ENCODE assay signal across 9 cellular contexts in the genomic region with DNA sequence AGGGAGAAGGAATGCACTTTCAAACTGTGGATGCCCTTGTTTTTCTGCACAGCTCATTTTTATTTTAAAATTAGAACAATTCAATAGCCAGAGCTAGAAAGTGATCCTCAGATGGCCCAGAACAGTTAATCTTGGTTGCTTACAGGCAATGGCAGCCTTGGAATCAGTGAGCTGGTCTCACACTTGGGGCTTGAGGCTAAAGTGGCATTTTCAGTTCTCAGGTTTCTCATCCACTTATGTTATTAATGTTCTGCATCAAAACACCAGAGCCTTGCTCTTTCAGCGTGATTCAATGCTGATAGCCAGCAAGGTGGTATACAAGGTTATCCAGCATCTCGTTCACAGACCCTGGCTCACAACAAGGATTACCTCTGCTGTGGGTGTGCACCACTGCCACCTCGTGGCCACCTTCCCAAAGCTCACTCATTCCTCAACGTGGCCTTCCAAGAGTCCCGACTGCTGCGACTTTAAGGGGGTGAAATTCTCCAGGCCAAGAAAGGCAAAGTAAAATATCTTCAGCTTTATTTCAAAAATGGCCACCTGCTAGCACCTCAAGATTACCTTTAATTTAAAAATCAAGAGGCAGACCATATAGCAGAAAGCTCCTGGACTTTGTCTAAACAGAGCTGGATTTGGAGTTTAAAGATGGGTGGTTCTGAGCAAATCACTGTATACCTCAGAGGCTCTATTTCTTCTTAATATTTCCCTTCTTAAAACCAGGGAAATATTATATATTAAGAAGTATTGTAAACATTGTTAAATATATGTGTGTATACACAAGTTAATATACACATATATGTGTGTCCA. TPM values are rescaled to one million over a fixed set of nuclear protein-coding genes. Genes with fewer than 3 reads are reported as not detected.
DNase-seq lines count a peak whose midpoint lies in the region; ATAC-seq and TF ChIP-seq lines count a peak whose summit lies in the region.
"Had no signal": no experiment of that assay in that cellular context is flagged by ENCODE, and none has a peak within 500 bp of the region (broad histone marks: within the 10 kb centered on the region; RNA-seq: fewer than 3 reads in every experiment).

No MANE protein-coding gene starts in this region.

- intact Hi-C loops in uterus (cut with DNase I; ENCODE audit: low total_unique reads), result no loop called here

- TF ChIP-seq POLR2A in uterus (IDR thresholded peaks at IDR 0.05), result no peak

- no peaks in the 10 kb centered on the region for H3K36me3 ChIP-seq in uterus

- no peaks in the 10 kb centered on the region for H3K4me1 ChIP-seq in uterus

- no peak overlapping the region for H3K4me3 ChIP-seq in uterus

- TF ChIP-seq CTCF in uterus (IDR thresholded peaks at IDR 0.05), result peak; percentile 33 to 46 (median 40)

- H3K9me3 ChIP-seq in uterus, result no peaks in the 10 kb centered on the region

- peak; percentile 61 for ATAC-seq in GM18520 (IDR thresholded peaks at IDR 0.05; ENCODE audit: unreplicated experiment)
- peak; percentile 97 for ATAC-seq in HG02970 (IDR thresholded peaks at IDR 0.05; ENCODE audit: low FRiP score, unreplicated experiment)

- no peak overlapping the region for H3K27ac ChIP-seq in uterus

- DNase-seq in C1 segment of cervical spinal cord (lab: John Stamatoyannopoulos, UW) (peak in 8 of 14 donors; percentile 1 to 42 (median 12)), NCI-H2171 treated with DMSO at 0.1 percent for 48 hours (lab: John Stamatoyannopoulos, UW) (peak; percentile 57), fibroblast of the conjunctiva (ENCODE audit: low read depth) (peak; percentile 21), nucleus accumbens (lab: John Stamatoyannopoulos, UW) (peak in 42 of 56 donors; percentile 0 to 81 (median 24)), uterus (peak in 1 of 2 donors; percentile 21)
- peak; percentile 68 for DNase-seq in activated CD8-positive, alpha-beta memory T cell treated with anti-CD3 and anti-CD28 coated beads, Interleukin-2, amount 50 U/mL, for 48 hours

- no peaks in the 10 kb centered on the region for H3K27me3 ChIP-seq in uterus

RNA-seq across cellular contexts. Expression of a gene that starts 34.2 kb away (rescaled TPM):
- total RNA-seq in uterus, result not detected
- total RNA-seq: T-helper 2 cell treated with Interferon-gamma antibody and Interleukin-4, amounts not matched to agents 100 ng/mL and 5 ng/mL, for 36 hours had no signal
